In genomic region chr16:53893731-53894435, GRCh38 we compare ENCODE assay signal across 12 cellular contexts.
A peak's percentile ranks its signal among the peaks of the same experiment; 100 is the strongest.
DNase-seq lines count a peak whose midpoint lies in the region; ATAC-seq and TF ChIP-seq lines count a peak whose summit lies in the region.
"Had no signal": no experiment of that assay in that cellular context is flagged by ENCODE, and none has a peak within 500 bp of the region (broad histone marks: within the 10 kb centered on the region; RNA-seq: fewer than 3 reads in every experiment).

No MANE protein-coding gene starts in this region.

- H3K9me3 ChIP-seq in SJCRH30 (replicated peaks) (no peaks in the 10 kb centered on the region), upper lobe of right lung (no peaks in the 10 kb centered on the region)
- H3K9me3 ChIP-seq: BLaER1 treated with 17β-estradiol and CSF1 and Interleukin-3, amounts not matched to agents 10 nM and 100 nM had no signal

- no peaks in the 10 kb centered on the region for H3K9me3 Mint-ChIP-seq in activated naive CD8-positive, alpha-beta T cell treated with anti-CD3 and anti-CD28 coated beads, Interleukin-2, amount 50 U/mL, for 24 hours
- no peaks in the 10 kb centered on the region for H3K9me3 Mint-ChIP-seq in activated naive CD8-positive, alpha-beta T cell treated with anti-CD3 and anti-CD28 coated beads for 36 hours
- H3K9me3 Mint-ChIP-seq: activated naive CD8-positive, alpha-beta T cell treated with anti-CD3 and anti-CD28 coated beads, Interleukin-2, amount 10 ng/mL, durations not matched to agents 7 days and 5 days; stimulated activated naive B cell treated with anti-CD40 and anti-IgM and Interleukin-4, amounts not matched to agents 10 μg/mL and 1 μg/mL and 100 μg/mL, for 72 hours had no signal

- ATAC-seq in activated naive CD8-positive, alpha-beta T cell treated with anti-CD3 and anti-CD28 coated beads, Interleukin-2, amount 50 U/mL, for 24 hours, result no peak
- ATAC-seq in foreskin keratinocyte (peak; percentile 99), upper lobe of right lung (peak; percentile 53), HG03521 (IDR thresholded peaks at IDR 0.05; ENCODE audit: unreplicated experiment) (no peak), GM18873 (IDR thresholded peaks at IDR 0.05; ENCODE audit: low FRiP score, unreplicated experiment) (no peak)
- ATAC-seq: stimulated activated naive B cell treated with anti-CD40 and anti-IgM and Interleukin-4, amounts not matched to agents 10 μg/mL and 1 μg/mL and 100 μg/mL, for 72 hours had no signal

- no peaks in the 10 kb centered on the region for H3K27me3 Mint-ChIP-seq in activated naive CD8-positive, alpha-beta T cell treated with anti-CD3 and anti-CD28 coated beads, Interleukin-2, amount 50 U/mL, for 24 hours
- no peaks in the 10 kb centered on the region for H3K27me3 Mint-ChIP-seq in activated naive CD8-positive, alpha-beta T cell treated with anti-CD3 and anti-CD28 coated beads for 36 hours
- H3K27me3 Mint-ChIP-seq: activated naive CD8-positive, alpha-beta T cell treated with anti-CD3 and anti-CD28 coated beads, Interleukin-2, amount 10 ng/mL, durations not matched to agents 7 days and 5 days; stimulated activated naive B cell treated with anti-CD40 and anti-IgM and Interleukin-4, amounts not matched to agents 10 μg/mL and 1 μg/mL and 100 μg/mL, for 72 hours had no signal

- no peak for DNase-seq in activated naive CD8-positive, alpha-beta T cell treated with anti-CD3 and anti-CD28 coated beads, Interleukin-2, amount 50 U/mL, for 24 hours
- DNase-seq in activated naive CD8-positive, alpha-beta T cell treated with anti-CD3 and anti-CD28 coated beads for 36 hours, result no peak
- peak; percentile 12 to 32 for DNase-seq in SJCRH30
- peak; percentile 45 to 71 for DNase-seq in foreskin keratinocyte
- DNase-seq in upper lobe of right lung, result no peak
- DNase-seq in NCI-H2196 (lab: John Stamatoyannopoulos, UW; ENCODE audit: unreplicated experiment), result no peak
- DNase-seq: activated naive CD8-positive, alpha-beta T cell treated with anti-CD3 and anti-CD28 coated beads, Interleukin-2, amount 10 ng/mL, durations not matched to agents 7 days and 5 days; hypothalamus; stimulated activated naive B cell treated with anti-CD40 and anti-IgM and Interleukin-4, amounts not matched to agents 10 μg/mL and 1 μg/mL and 100 μg/mL, for 72 hours had no signal

- no peak for TF ChIP-seq CTCF in foreskin keratinocyte (conservative IDR thresholded peaks at IDR 0.05)
- TF ChIP-seq CTCF in upper lobe of right lung (IDR thresholded peaks at IDR 0.05), result no peak

- H3K4me1 Mint-ChIP-seq in activated naive CD8-positive, alpha-beta T cell treated with anti-CD3 and anti-CD28 coated beads, Interleukin-2, amount 50 U/mL, for 24 hours, result peaks cover 20% of the 10 kb centered on the region
- peaks cover 15% of the 10 kb centered on the region for H3K4me1 Mint-ChIP-seq in activated naive CD8-positive, alpha-beta T cell treated with anti-CD3 and anti-CD28 coated beads for 36 hours

- H3K4me3 Mint-ChIP-seq in activated naive CD8-positive, alpha-beta T cell treated with anti-CD3 and anti-CD28 coated beads, Interleukin-2, amount 50 U/mL, for 24 hours, result no peak overlapping the region
- no peak overlapping the region for H3K4me3 Mint-ChIP-seq in activated naive CD8-positive, alpha-beta T cell treated with anti-CD3 and anti-CD28 coated beads for 36 hours
- H3K4me3 Mint-ChIP-seq: activated naive CD8-positive, alpha-beta T cell treated with anti-CD3 and anti-CD28 coated beads, Interleukin-2, amount 10 ng/mL, durations not matched to agents 7 days and 5 days; stimulated activated naive B cell treated with anti-CD40 and anti-IgM and Interleukin-4, amounts not matched to agents 10 μg/mL and 1 μg/mL and 100 μg/mL, for 72 hours had no signal

- peak overlapping the region; percentile 78 for H3K27ac Mint-ChIP-seq in activated naive CD8-positive, alpha-beta T cell treated with anti-CD3 and anti-CD28 coated beads, Interleukin-2, amount 50 U/mL, for 24 hours
- H3K27ac Mint-ChIP-seq in activated naive CD8-positive, alpha-beta T cell treated with anti-CD3 and anti-CD28 coated beads for 36 hours, result no peak overlapping the region
- H3K27ac Mint-ChIP-seq: activated naive CD8-positive, alpha-beta T cell treated with anti-CD3 and anti-CD28 coated beads, Interleukin-2, amount 10 ng/mL, durations not matched to agents 7 days and 5 days; stimulated activated naive B cell treated with anti-CD40 and anti-IgM and Interleukin-4, amounts not matched to agents 10 μg/mL and 1 μg/mL and 100 μg/mL, for 72 hours had no signal

- intact Hi-C loops in upper lobe of right lung (cut with DNase I), result no loop called here

- H3K27me3 ChIP-seq in SJCRH30, result no peaks in the 10 kb centered on the region
- no peaks in the 10 kb centered on the region for H3K27me3 ChIP-seq in foreskin keratinocyte
- H3K27me3 ChIP-seq in upper lobe of right lung, result no peaks in the 10 kb centered on the region
- H3K27me3 ChIP-seq: BLaER1 treated with 17β-estradiol and CSF1 and Interleukin-3, amounts not matched to agents 10 nM and 100 nM had no signal

- H3K4me3 ChIP-seq in SJCRH30, result no peak overlapping the region
- H3K4me3 ChIP-seq in upper lobe of right lung, result no peak overlapping the region
- H3K4me3 ChIP-seq: BLaER1 treated with 17β-estradiol and CSF1 and Interleukin-3, amounts not matched to agents 10 nM and 100 nM had no signal

- H3K36me3 Mint-ChIP-seq in activated naive CD8-positive, alpha-beta T cell treated with anti-CD3 and anti-CD28 coated beads, Interleukin-2, amount 50 U/mL, for 24 hours (ENCODE audit: low read depth), result peaks cover 11% of the 10 kb centered on the region
- peaks cover 8% of the 10 kb centered on the region for H3K36me3 Mint-ChIP-seq in activated naive CD8-positive, alpha-beta T cell treated with anti-CD3 and anti-CD28 coated beads for 36 hours

- H3K36me3 ChIP-seq in SJCRH30, result peaks cover 4% of the 10 kb centered on the region; the same call in 1 of the 2 replicates
- peaks cover 12% of the 10 kb centered on the region for H3K36me3 ChIP-seq in upper lobe of right lung

- H3K4me1 ChIP-seq in SJCRH30 (peaks cover 23% of the 10 kb centered on the region), foreskin keratinocyte (peaks cover 24% of the 10 kb centered on the region), upper lobe of right lung (peaks cover 22% of the 10 kb centered on the region)

- no peak overlapping the region for H3K27ac ChIP-seq in SJCRH30
- H3K27ac ChIP-seq in foreskin keratinocyte, result peak overlapping the region; percentile 20
- no peak overlapping the region for H3K27ac ChIP-seq in upper lobe of right lung
- H3K27ac ChIP-seq: BLaER1 treated with 17β-estradiol and CSF1 and Interleukin-3, amounts not matched to agents 10 nM and 100 nM had no signal

Comparison
In these comparisons a context has a peak if more than half of its experiments do, and no peak if none do; other contexts are left out.
1. ATAC-seq: peak in foreskin keratinocyte (single experiment) and upper lobe of right lung (single experiment); none in activated naive CD8-positive, alpha-beta T cell treated with anti-CD3 and anti-CD28 coated beads, Interleukin-2, amount 50 U/mL, for 24 hours (single experiment), HG03521 (single experiment) and GM18873 (single experiment).
2. DNase-seq: peak in SJCRH30 (2 of 2) and foreskin keratinocyte (2 of 2); none in activated naive CD8-positive, alpha-beta T cell treated with anti-CD3 and anti-CD28 coated beads, Interleukin-2, amount 50 U/mL, for 24 hours (single experiment), activated naive CD8-positive, alpha-beta T cell treated with anti-CD3 and anti-CD28 coated beads for 36 hours (single experiment), upper lobe of right lung (single experiment) and NCI-H2196 (single experiment).